ENCODE assay signal across 23 cellular contexts in genomic region chr1:66502084-66502483, GRCh38. TPM values are rescaled to one million over a fixed set of nuclear protein-coding genes. Genes with fewer than 3 reads are reported as not detected.
A peak's percentile ranks its signal among the peaks of the same experiment; 100 is the strongest.
DNase-seq lines count a peak whose midpoint lies in the region; ATAC-seq, FAIRE-seq and TF ChIP-seq lines count a peak whose summit lies in the region.
"Had no signal": no experiment of that assay in that cellular context is flagged by ENCODE, and none has a peak within 500 bp of the region (broad histone marks: within the 10 kb centered on the region; RNA-seq: fewer than 3 reads in every experiment).

No MANE protein-coding gene starts in this region.

- peak overlapping the region; percentile 55; the same call in 1 of the 2 replicates for H2BK120ac ChIP-seq in IMR-90 (ENCODE audit: low read depth, low read length)

- H2BK15ac ChIP-seq in IMR-90 (ENCODE audit: low read depth, low read length), result 0 out of 3 replicates have a peak overlapping the region, but pooled peaks have one; percentile 70

- no peaks in the 10 kb centered on the region for H3K36me3 Mint-ChIP-seq in activated T-cell treated with anti-CD3 and anti-CD28 coated beads, Interleukin-2, amount 50 U/mL, for 72 hours (ENCODE audit: insufficient read depth in 2 of 2)
- no peaks in the 10 kb centered on the region for H3K36me3 Mint-ChIP-seq in progenitor cell of endocrine pancreas (ENCODE audit: insufficient read depth)
- H3K36me3 Mint-ChIP-seq: CD4-positive, alpha-beta memory T cell had no signal

- FAIRE-seq in endometrium (lab: Jason Lieb, UNC), result peak; percentile 8
- FAIRE-seq: G401.6, GM12878, H54 had no signal

- no peak overlapping the region for H2BK20ac ChIP-seq in IMR-90 (ENCODE audit: low read depth, low read length)

- TF ChIP-seq RAD21 in IMR-90 (IDR thresholded peaks at IDR 0.05; ENCODE audit: low read length), result no peak

- no peak overlapping the region for H3K56ac ChIP-seq in IMR-90 (ENCODE audit: extremely low read depth, insufficient read depth, low read length)

- no peak for DNase-seq in IMR-90
- DNase-seq in SK-N-MC (ENCODE audit: low read depth, low spot score), result no peak
- peak; percentile 29 for DNase-seq in retinal pigment epithelial cell (ENCODE audit: low read depth)
- DNase-seq in activated T-cell treated with anti-CD3 and anti-CD28 coated beads, Interleukin-2, amount 50 U/mL, for 72 hours, result no peak
- no peak for DNase-seq in progenitor cell of endocrine pancreas (ENCODE audit: low spot score, unreplicated experiment)
- no peak for DNase-seq in esophagus muscularis mucosa (ENCODE audit: extremely low spot score)
- DNase-seq in activated CD4-positive, alpha-beta T cell treated with anti-CD3 and anti-CD28 coated beads for 4 hours, result no peak
- DNase-seq: C1 segment of cervical spinal cord; CD4-positive, alpha-beta memory T cell; COR-L47; DMS53; KG1; MM.1S; NCI-H2029; NCI-H446; NCI-H82; Right ventricle myocardium superior; RPMI8226 had no signal

- in situ Hi-C loops in IMR-90 (cut with MboI; ENCODE audit: low sequenced_read_pairs), result no loop called here

- H3K4me1 ChIP-seq in IMR-90 (ENCODE audit: control insufficient read depth, insufficient read depth, low read length), result 0 out of 2 replicates have a peak, but pooled peaks cover 2% of the 10 kb centered on the region
- H3K4me1 ChIP-seq in esophagus muscularis mucosa, result peaks cover 4 to 17% (median 13%) of the 10 kb centered on the region in 4 donors

- no peaks in the 10 kb centered on the region for H3K9me1 ChIP-seq in IMR-90 (ENCODE audit: insufficient read depth, low read length)

- no peak overlapping the region for H3K27ac Mint-ChIP-seq in activated T-cell treated with anti-CD3 and anti-CD28 coated beads, Interleukin-2, amount 50 U/mL, for 72 hours
- H3K27ac Mint-ChIP-seq in progenitor cell of endocrine pancreas, result no peak overlapping the region
- H3K27ac Mint-ChIP-seq: CD4-positive, alpha-beta memory T cell had no signal

- no peak for TF ChIP-seq EP300 in esophagus muscularis mucosa (IDR thresholded peaks at IDR 0.05)

- peaks cover 0 to under 1% of the 10 kb centered on the region in 2 experiments; a peak in 1 of 4 replicates for H3K79me1 ChIP-seq in IMR-90 (ENCODE audit: low read depth in 1 of 2, low read length in 2 of 2)

- no peak overlapping the region for H4K91ac ChIP-seq in IMR-90 (ENCODE audit: insufficient read depth, low read depth, low read length)

- no peak overlapping the region; the same call in 1 of the 2 replicates for H3K14ac ChIP-seq in IMR-90 (replicated peaks; ENCODE audit: low read depth, low read length)

- no peak overlapping the region for H3K27ac ChIP-seq in IMR-90 (ENCODE audit: insufficient read depth, low read length)
- H3K27ac ChIP-seq in SK-N-MC, result 0 out of 2 replicates have a peak overlapping the region, but pooled peaks have one; percentile 6
- H3K27ac ChIP-seq in esophagus muscularis mucosa (replicated peaks in 1 of 4), result no peak overlapping the region

- dilution Hi-C loops in IMR-90 (cut with HindIII; ENCODE audit: low sequenced_read_pairs, unreplicated experiment), result no loop called here

- no peak overlapping the region for H3K4ac ChIP-seq in IMR-90 (ENCODE audit: low read depth, low read length)

- no peak overlapping the region for H4K8ac ChIP-seq in IMR-90 (ENCODE audit: low read depth in 2 of 2, low read length in 2 of 2)

- ATAC-seq in IMR-90 (ENCODE audit: low read depth), result no peak
- ATAC-seq in activated T-cell treated with anti-CD3 and anti-CD28 coated beads, Interleukin-2, amount 50 U/mL, for 72 hours (replicated peaks in 1 of 2), result no peak
- ATAC-seq: GM12878 had no signal

- H2AK5ac ChIP-seq in IMR-90 (ENCODE audit: low read depth, low read length), result no peak overlapping the region

- H3K9me3 ChIP-seq in IMR-90 (ENCODE audit: control insufficient read depth, insufficient read depth, low read length) (no peaks in the 10 kb centered on the region), SK-N-MC (ENCODE audit: low read depth, low read length) (no peaks in the 10 kb centered on the region), esophagus muscularis mucosa (no peaks in the 10 kb centered on the region)

- no peak overlapping the region for H2AFZ ChIP-seq in IMR-90 (replicated peaks; ENCODE audit: low read length, poor library complexity)

- no peaks in the 10 kb centered on the region for H3K36me3 ChIP-seq in IMR-90 (ENCODE audit: control insufficient read depth, insufficient read depth, low read length)
- H3K36me3 ChIP-seq in SK-N-MC (ENCODE audit: insufficient read depth, low read length), result no peaks in the 10 kb centered on the region
- no peaks in the 10 kb centered on the region for H3K36me3 ChIP-seq in esophagus muscularis mucosa

- H3K9ac ChIP-seq in IMR-90 (ENCODE audit: low read depth, low read length) (no peak overlapping the region), SK-N-MC (ENCODE audit: insufficient read length) (no peak overlapping the region)

- WGBS in IMR-90 (ENCODE audit: extremely low coverage in 2 of 2, insufficient read length in 1 of 2), 2 experiments, result no CpG with 5 or more reads among the region's 1 CpG
- WGBS in esophagus muscularis mucosa, result 39% methylated on average over 1 of the region's 1 CpG

- no peak overlapping the region for H2AK9ac ChIP-seq in IMR-90 (replicated peaks; ENCODE audit: low read depth, low read length, poor library complexity)

- no peak overlapping the region for H3K4me2 ChIP-seq in IMR-90 (ENCODE audit: low read depth, low read length)

- H3K18ac ChIP-seq in IMR-90 (ENCODE audit: low read depth, low read length), result no peak overlapping the region

- H3K23ac ChIP-seq in IMR-90 (ENCODE audit: low read depth, low read length), result no peak overlapping the region

- no TSS peak for BruUV-seq in IMR-90 (replicated peaks; lab: Mats Ljungman, UMichigan)

- H4K5ac ChIP-seq in IMR-90 (ENCODE audit: low read depth, low read length), result no peak overlapping the region

- H3K4me3 ChIP-seq in IMR-90 (ENCODE audit: insufficient read depth, low read depth, low read length) (no peak overlapping the region), SK-N-MC (no peak overlapping the region), retinal pigment epithelial cell (ENCODE audit: low read length) (no peak overlapping the region), esophagus muscularis mucosa (no peak overlapping the region)
- H3K4me3 ChIP-seq: GM12878 had no signal

- no peak overlapping the region for H3K4me3 Mint-ChIP-seq in activated T-cell treated with anti-CD3 and anti-CD28 coated beads, Interleukin-2, amount 50 U/mL, for 72 hours
- no peak overlapping the region for H3K4me3 Mint-ChIP-seq in progenitor cell of endocrine pancreas (ENCODE audit: low read depth)
- H3K4me3 Mint-ChIP-seq: CD4-positive, alpha-beta memory T cell had no signal

- CTCF ChIA-PET in IMR-90 (lab: Yijun Ruan, JAX), result interaction anchor here (0.9 kb wide), 1 partner anchor 56 kb away, joined by 3 read pairs; no protein-coding TSS in a partner anchor

- no peaks in the 10 kb centered on the region for H3K9me3 Mint-ChIP-seq in activated T-cell treated with anti-CD3 and anti-CD28 coated beads, Interleukin-2, amount 50 U/mL, for 72 hours
- H3K9me3 Mint-ChIP-seq in progenitor cell of endocrine pancreas (ENCODE audit: low read depth), result no peaks in the 10 kb centered on the region

- POLR2A ChIA-PET in IMR-90 (lab: Charles Lee; ENCODE audit: unreplicated experiment), result no interaction called here

- no peaks in the 10 kb centered on the region for H3K4me1 Mint-ChIP-seq in activated T-cell treated with anti-CD3 and anti-CD28 coated beads, Interleukin-2, amount 50 U/mL, for 72 hours (ENCODE audit: low read depth)
- H3K4me1 Mint-ChIP-seq in progenitor cell of endocrine pancreas (ENCODE audit: low read depth), result no peaks in the 10 kb centered on the region
- H3K4me1 Mint-ChIP-seq: CD4-positive, alpha-beta memory T cell had no signal

- H2BK5ac ChIP-seq in IMR-90 (ENCODE audit: low read depth, low read length, poor library complexity, severe bottlenecking), result no peak overlapping the region

- intact Hi-C loops in IMR-90 (cut with micrococcal nuclease), result loop anchor here (5.0 kb wide), 1 partner anchor 130 kb away; no protein-coding TSS in a partner anchor
- intact Hi-C loops in esophagus muscularis mucosa (cut with DNase I), result no loop called here

- peaks cover 48% of the 10 kb centered on the region for H3K27me3 Mint-ChIP-seq in activated T-cell treated with anti-CD3 and anti-CD28 coated beads, Interleukin-2, amount 50 U/mL, for 72 hours (ENCODE audit: low read depth)
- H3K27me3 Mint-ChIP-seq in progenitor cell of endocrine pancreas, result peaks cover 49% of the 10 kb centered on the region

- H4K20me1 ChIP-seq in IMR-90 (ENCODE audit: insufficient read depth, low read length), result no peaks in the 10 kb centered on the region

- TF ChIP-seq POLR2A in IMR-90 (IDR thresholded peaks at IDR 0.05; ENCODE audit: low read depth, low read length) (no peak), esophagus muscularis mucosa (IDR thresholded peaks at IDR 0.05; ENCODE audit: low read depth) (no peak)

- H3K27me3 ChIP-seq in IMR-90 (ENCODE audit: control insufficient read depth, insufficient read depth, low read length), result no peaks in the 10 kb centered on the region
- no peaks in the 10 kb centered on the region for H3K27me3 ChIP-seq in esophagus muscularis mucosa

- TF ChIP-seq CTCF in IMR-90 (conservative IDR thresholded peaks at IDR 0.05; ENCODE audit: low read depth, low read length), result no peak
- no peak for TF ChIP-seq CTCF in retinal pigment epithelial cell (conservative IDR thresholded peaks at IDR 0.05; ENCODE audit: low read depth, low read length)
- no peak for TF ChIP-seq CTCF in progenitor cell of endocrine pancreas (IDR thresholded peaks at IDR 0.05; ENCODE audit: unreplicated experiment)
- no peak for TF ChIP-seq CTCF in esophagus muscularis mucosa (IDR thresholded peaks at IDR 0.05)

TF ChIP-seq in IMR-90, 13 proteins besides CTCF, POLR2A, EP300 and RAD21:
- TF ChIP-seq CHD1 (IDR thresholded peaks at IDR 0.05; ENCODE audit: low read depth, low read length), result no peak
- no peak for TF ChIP-seq NFE2L2 (IDR thresholded peaks at IDR 0.05; ENCODE audit: low read depth, low read length)
- no peak for TF ChIP-seq CEBPB (IDR thresholded peaks at IDR 0.05; ENCODE audit: low read depth, low read length)
- TF ChIP-seq USF2 (IDR thresholded peaks at IDR 0.05; ENCODE audit: low read depth, low read length), result no peak
TF ChIP-seq in IMR-90: peak in this region for 0.

RNA-seq across cellular contexts. Expression of gene SGIP1, which starts 31.9 kb away (rescaled TPM):
- total RNA-seq in IMR-90 (2012; rRNA removed) (27.1 and 43.6 TPM in 2 replicates), progenitor cell of endocrine pancreas (12.1 and 16.0 TPM in 2 replicates), esophagus muscularis mucosa (10 to 100 TPM in 3 of 4 donors, 1 to 10 TPM in 1; 9.1 to 16.2 (median 11.8) TPM)
- 40.7 and 42.7 TPM in 2 replicates for polyA plus RNA-seq in IMR-90 (2012; rRNA removed)
- polyA plus RNA-seq in IMR-90 (2012; cell fraction: cytosol; rRNA removed), result 8.9 and 10.9 TPM in 2 replicates
- 69.0 and 361 TPM in 2 replicates for polyA plus RNA-seq in IMR-90 (2012; cell fraction: nucleus; rRNA removed; ENCODE audit: low replicate concordance)
- total RNA-seq in activated T-cell treated with anti-CD3 and anti-CD28 coated beads, Interleukin-2, amount 50 U/mL, for 72 hours, result under 1 TPM in 1 of 2 donors, not detected in 1; 0.31 TPM
- total RNA-seq: CD4-positive, alpha-beta memory T cell; Daoy; GM12878 had no signal
- polyA plus RNA-seq: CD4-positive, alpha-beta memory T cell had no signal

Comparison
In these comparisons a context has a peak if more than half of its experiments do, and no peak if none do; other contexts are left out.
1. RNA of gene SGIP1, which starts 31.9 kb away (total RNA-seq): 27.1 to 43.6 TPM in IMR-90, 12.1 to 16.0 TPM in progenitor cell of endocrine pancreas and 9.1 to 16.2 TPM in esophagus muscularis mucosa; 0.31 TPM in activated T-cell treated with anti-CD3 and anti-CD28 coated beads, Interleukin-2, amount 50 U/mL, for 72 hours; every median in the first group is over 4 times any median in the second.